Comparison of ENCODE assay signal across 8 cellular contexts in the genomic region with DNA sequence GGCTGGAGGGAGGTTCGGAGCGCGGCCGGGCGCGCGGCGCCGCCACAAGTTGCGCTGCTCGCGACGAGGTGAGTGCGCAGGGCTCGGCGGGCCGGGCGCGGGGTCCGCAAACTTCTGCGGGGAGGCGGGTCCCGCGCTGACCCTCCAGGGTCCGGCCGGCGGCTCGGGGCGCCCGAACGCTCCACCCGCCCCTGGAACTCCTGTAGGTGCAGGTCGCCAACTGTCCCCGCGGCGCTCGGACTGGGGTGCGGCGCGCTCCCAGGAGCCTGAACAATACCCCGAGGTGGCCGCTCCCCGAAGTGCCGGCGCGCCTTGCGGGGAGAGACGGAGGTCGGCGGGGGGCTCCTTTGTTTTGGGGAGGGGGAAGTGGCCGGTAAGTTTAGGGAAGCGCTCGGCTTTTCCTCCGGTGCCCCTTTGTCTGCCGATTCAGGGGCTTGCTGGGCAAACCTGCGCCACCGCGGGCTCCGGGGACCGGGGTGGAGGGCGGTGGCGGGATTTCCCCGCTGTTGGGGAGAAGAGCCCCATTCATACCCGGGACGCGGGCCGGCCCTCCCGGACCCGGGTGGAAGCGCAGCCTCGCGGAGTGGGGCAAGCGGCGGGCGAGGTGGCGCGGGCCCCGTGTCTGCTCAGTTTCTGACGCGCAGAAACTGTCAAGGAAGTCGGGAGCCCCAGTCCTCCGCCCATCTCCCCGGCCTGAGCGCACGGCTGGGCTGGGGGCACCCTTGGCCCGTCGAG. TPM values are rescaled to one million over a fixed set of nuclear protein-coding genes. Genes with fewer than 3 reads are reported as not detected.
DNase-seq lines count a peak whose midpoint lies in the region; ATAC-seq and TF ChIP-seq lines count a peak whose summit lies in the region.

No MANE protein-coding gene starts in this region.

- under 1% methylated on average over 87 of the region's 87 CpGs for WGBS in liver

- no peaks in the 10 kb centered on the region for H3K9me3 ChIP-seq in liver (ENCODE audit: control insufficient read depth in 4 of 4, low read length in 3 of 4)

- no peaks in the 10 kb centered on the region for H3K36me3 ChIP-seq in brain microvascular endothelial cell (replicated peaks)
- no peaks in the 10 kb centered on the region for H3K36me3 ChIP-seq in liver (ENCODE audit: control insufficient read depth in 4 of 4, insufficient read depth in 3 of 4, low read depth in 1 of 4, low read length in 3 of 4)

- no peak for TF ChIP-seq RAD21 in liver (IDR thresholded peaks at IDR 0.05)

- TF ChIP-seq CTCF in brain microvascular endothelial cell (IDR thresholded peaks at IDR 0.05; ENCODE audit: low read depth, low read length, missing control alignments) (no peak), liver (IDR thresholded peaks at IDR 0.05; ENCODE audit: low read depth, low read length, missing input control) (no peak)

- H3K27ac Mint-ChIP-seq in stimulated activated naive B cell treated with anti-CD40 and anti-IgM and Interleukin-4, amounts not matched to agents 10 μg/mL and 1 μg/mL and 100 μg/mL, for 72 hours, result peak overlapping the region; percentile 51

- peaks cover 22 to 41% of the 10 kb centered on the region in 2 donors for H3K4me1 Mint-ChIP-seq in stimulated activated naive B cell treated with anti-CD40 and anti-IgM and Interleukin-4, amounts not matched to agents 10 μg/mL and 1 μg/mL and 100 μg/mL, for 72 hours

- H3K36me3 Mint-ChIP-seq in stimulated activated naive B cell treated with anti-CD40 and anti-IgM and Interleukin-4, amounts not matched to agents 10 μg/mL and 1 μg/mL and 100 μg/mL, for 72 hours, result peaks cover 10% of the 10 kb centered on the region in 2 donors

- peaks cover 0 to 20% of the 10 kb centered on the region in 2 donors for H3K27me3 Mint-ChIP-seq in stimulated activated naive B cell treated with anti-CD40 and anti-IgM and Interleukin-4, amounts not matched to agents 10 μg/mL and 1 μg/mL and 100 μg/mL, for 72 hours

- no peaks in the 10 kb centered on the region for H3K27me3 ChIP-seq in brain microvascular endothelial cell (replicated peaks)
- no peaks in the 10 kb centered on the region for H3K27me3 ChIP-seq in liver (ENCODE audit: control insufficient read depth in 4 of 4, insufficient read depth in 4 of 4, low read length in 3 of 4)

- in situ Hi-C loops in G401 (cut with HindIII; ENCODE audit: low sequenced_read_pairs), result no loop called here
- in situ Hi-C loops in brain microvascular endothelial cell (cut with HindIII; ENCODE audit: low pct_ligation_motif_present, low sequenced_read_pairs), result no loop called here

- peak overlapping the region; percentile 78 to 83 for H3K4me3 Mint-ChIP-seq in stimulated activated naive B cell treated with anti-CD40 and anti-IgM and Interleukin-4, amounts not matched to agents 10 μg/mL and 1 μg/mL and 100 μg/mL, for 72 hours

- DNase-seq in G401 (ENCODE audit: low spot score), result peak; percentile 1
- DNase-seq in SW480 (ENCODE audit: low spot score), result peak; percentile 5
- no peak for DNase-seq in brain microvascular endothelial cell
- DNase-seq in stimulated activated naive B cell treated with anti-CD40 and anti-IgM and Interleukin-4, amounts not matched to agents 10 μg/mL and 1 μg/mL and 100 μg/mL, for 72 hours, result peak; percentile 35
- no peak for DNase-seq in OCI-M2 (lab: John Stamatoyannopoulos, UW; ENCODE audit: unreplicated experiment)
- no peak for DNase-seq in cerebellar cortex (ENCODE audit: low spot score)

- peak overlapping the region; percentile 47 for H3K9ac ChIP-seq in liver (ENCODE audit: low read depth in 1 of 2, low read length in 2 of 2)

- H3K9me3 Mint-ChIP-seq in stimulated activated naive B cell treated with anti-CD40 and anti-IgM and Interleukin-4, amounts not matched to agents 10 μg/mL and 1 μg/mL and 100 μg/mL, for 72 hours, result no peaks in the 10 kb centered on the region

- H3K4me1 ChIP-seq in liver (ENCODE audit: control insufficient read depth in 4 of 4, insufficient read depth in 4 of 4, low read length in 3 of 4), result peaks cover 2 to 42% (median 36%) of the 10 kb centered on the region in 4 donors

- H3K4me3 ChIP-seq in brain microvascular endothelial cell (ENCODE audit: low read depth, low read length) (peak overlapping the region; percentile 61), liver (ENCODE audit: low read depth in 1 of 3, low read length in 3 of 3) (peak overlapping the region; percentile 49 to 84 (median 68))

- peak overlapping the region; percentile 24 for H3K27ac ChIP-seq in brain microvascular endothelial cell
- H3K27ac ChIP-seq in liver (ENCODE audit: low read depth in 1 of 2, low read length in 2 of 2), result peak overlapping the region; percentile 76 to 88

- peak; percentile 26 for ATAC-seq in HG02642 (IDR thresholded peaks at IDR 0.05; ENCODE audit: poor library complexity, unreplicated experiment)
- peak; percentile 36 to 42 for ATAC-seq in stimulated activated naive B cell treated with anti-CD40 and anti-IgM and Interleukin-4, amounts not matched to agents 10 μg/mL and 1 μg/mL and 100 μg/mL, for 72 hours (replicated peaks)

TF ChIP-seq in liver, 16 proteins besides CTCF, POLR2A, EP300 and RAD21:
- TF ChIP-seq SP1 (IDR thresholded peaks at IDR 0.05) (no peak), FOXA1 (IDR thresholded peaks at IDR 0.05) (no peak), HNF4G (IDR thresholded peaks at IDR 0.05) (no peak), FOXA2 (IDR thresholded peaks at IDR 0.05) (no peak), HNF4A (conservative IDR thresholded peaks at IDR 0.05) (no peak), TAF1 (conservative IDR thresholded peaks at IDR 0.05) (no peak)
- TF ChIP-seq, protein P1, sequence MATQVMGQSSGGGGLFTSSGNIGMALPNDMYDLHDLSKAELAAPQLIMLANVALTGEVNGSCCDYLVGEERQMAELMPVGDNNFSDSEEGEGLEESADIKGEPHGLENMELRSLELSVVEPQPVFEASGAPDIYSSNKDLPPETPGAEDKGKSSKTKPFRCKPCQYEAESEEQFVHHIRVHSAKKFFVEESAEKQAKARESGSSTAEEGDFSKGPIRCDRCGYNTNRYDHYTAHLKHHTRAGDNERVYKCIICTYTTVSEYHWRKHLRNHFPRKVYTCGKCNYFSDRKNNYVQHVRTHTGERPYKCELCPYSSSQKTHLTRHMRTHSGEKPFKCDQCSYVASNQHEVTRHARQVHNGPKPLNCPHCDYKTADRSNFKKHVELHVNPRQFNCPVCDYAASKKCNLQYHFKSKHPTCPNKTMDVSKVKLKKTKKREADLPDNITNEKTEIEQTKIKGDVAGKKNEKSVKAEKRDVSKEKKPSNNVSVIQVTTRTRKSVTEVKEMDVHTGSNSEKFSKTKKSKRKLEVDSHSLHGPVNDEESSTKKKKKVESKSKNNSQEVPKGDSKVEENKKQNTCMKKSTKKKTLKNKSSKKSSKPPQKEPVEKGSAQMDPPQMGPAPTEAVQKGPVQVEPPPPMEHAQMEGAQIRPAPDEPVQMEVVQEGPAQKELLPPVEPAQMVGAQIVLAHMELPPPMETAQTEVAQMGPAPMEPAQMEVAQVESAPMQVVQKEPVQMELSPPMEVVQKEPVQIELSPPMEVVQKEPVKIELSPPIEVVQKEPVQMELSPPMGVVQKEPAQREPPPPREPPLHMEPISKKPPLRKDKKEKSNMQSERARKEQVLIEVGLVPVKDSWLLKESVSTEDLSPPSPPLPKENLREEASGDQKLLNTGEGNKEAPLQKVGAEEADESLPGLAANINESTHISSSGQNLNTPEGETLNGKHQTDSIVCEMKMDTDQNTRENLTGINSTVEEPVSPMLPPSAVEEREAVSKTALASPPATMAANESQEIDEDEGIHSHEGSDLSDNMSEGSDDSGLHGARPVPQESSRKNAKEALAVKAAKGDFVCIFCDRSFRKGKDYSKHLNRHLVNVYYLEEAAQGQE (IDR thresholded peaks at IDR 0.05), result no peak
- TF ChIP-seq, protein P2, sequence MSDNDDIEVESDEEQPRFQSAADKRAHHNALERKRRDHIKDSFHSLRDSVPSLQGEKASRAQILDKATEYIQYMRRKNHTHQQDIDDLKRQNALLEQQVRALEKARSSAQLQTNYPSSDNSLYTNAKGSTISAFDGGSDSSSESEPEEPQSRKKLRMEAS (IDR thresholded peaks at IDR 0.05), result no peak
TF ChIP-seq in liver: peak in this region for 0.

RNA-seq across cellular contexts. Expression of a gene that starts 0.7 kb away (rescaled TPM):
- total RNA-seq in G401 (2014; rRNA removed; shearing (Covaris generic)), result 7.1 and 7.6 TPM in 2 replicates
- 10 to 100 TPM; 11.2 to 15.1 TPM for total RNA-seq in liver
- 10 to 100 TPM; 11.3 to 12.3 TPM for polyA plus RNA-seq in liver

Comparison
In these comparisons a context has a peak if more than half of its experiments do, and no peak if none do; other contexts are left out.
1. DNase-seq: peak in G401 (single experiment), SW480 (single experiment) and stimulated activated naive B cell treated with anti-CD40 and anti-IgM and Interleukin-4, amounts not matched to agents 10 μg/mL and 1 μg/mL and 100 μg/mL, for 72 hours (single experiment); none in brain microvascular endothelial cell (single experiment), OCI-M2 (single experiment) and cerebellar cortex (single experiment).